Comparison of ENCODE assay signal across 8 cellular contexts in genomic region chr2:231613655-231614558, GRCh38. TPM values are rescaled to one million over a fixed set of nuclear protein-coding genes. Genes with fewer than 3 reads are reported as not detected.
DNase-seq lines count a peak whose midpoint lies in the region; ATAC-seq and TF ChIP-seq lines count a peak whose summit lies in the region.

No MANE protein-coding gene starts in this region.

- H3K27me3 ChIP-seq in PC-3 (ENCODE audit: low read length) (no peaks in the 10 kb centered on the region), fibroblast of lung (ENCODE audit: control insufficient read depth, insufficient read depth, low read length) (no peaks in the 10 kb centered on the region)

- H3K27me3 Mint-ChIP-seq in activated T-helper 1 cell treated with anti-CD3 and anti-CD28 coated beads, Interleukin-12 subunit alpha, Interleukin-12 subunit beta, Interleukin-2, Interleukin-4 antibody, amounts not matched to agents 30 ng/mL and 10 ng/mL and 1 ng/mL, durations not matched to agents 14 hours and 24 hours and 36 hours (ENCODE audit: insufficient read depth): no peaks in the 10 kb centered on the region
- H3K27me3 Mint-ChIP-seq in naive thymus-derived CD8-positive, alpha-beta T cell: no peaks in the 10 kb centered on the region

- peaks cover 76% of the 10 kb centered on the region for H3K4me1 Mint-ChIP-seq in activated T-helper 1 cell treated with anti-CD3 and anti-CD28 coated beads, Interleukin-12 subunit alpha, Interleukin-12 subunit beta, Interleukin-2, Interleukin-4 antibody, amounts not matched to agents 30 ng/mL and 10 ng/mL and 1 ng/mL, durations not matched to agents 14 hours and 24 hours and 36 hours (ENCODE audit: low read depth)
- peaks cover 11 to 39% (median 32%) of the 10 kb centered on the region in 4 donors for H3K4me1 Mint-ChIP-seq in naive thymus-derived CD8-positive, alpha-beta T cell

- peak overlapping the region; percentile 80 for H3K4me3 Mint-ChIP-seq in activated T-helper 1 cell treated with anti-CD3 and anti-CD28 coated beads, Interleukin-12 subunit alpha, Interleukin-12 subunit beta, Interleukin-2, Interleukin-4 antibody, amounts not matched to agents 30 ng/mL and 10 ng/mL and 1 ng/mL, durations not matched to agents 14 hours and 24 hours and 36 hours
- peak overlapping the region; percentile 81 to 92 (median 88) for H3K4me3 Mint-ChIP-seq in naive thymus-derived CD8-positive, alpha-beta T cell

- no peaks in the 10 kb centered on the region for H3K9me3 ChIP-seq in PC-3 (ENCODE audit: low read length)
- H3K9me3 ChIP-seq in fibroblast of lung (ENCODE audit: control insufficient read depth, insufficient read depth, low read depth, low read length): no peaks in the 10 kb centered on the region

- H4K20me1 ChIP-seq in PC-3 (ENCODE audit: low read length) (no peaks in the 10 kb centered on the region), fibroblast of lung (ENCODE audit: control insufficient read depth, extremely low read depth, insufficient read depth, low read length) (no peaks in the 10 kb centered on the region)

- H3K79me2 ChIP-seq in PC-3 (ENCODE audit: low read length) (no peaks in the 10 kb centered on the region), fibroblast of lung (ENCODE audit: control insufficient read depth, insufficient read depth, low read length) (no peaks in the 10 kb centered on the region)

- H3K27ac ChIP-seq in PC-3 (ENCODE audit: low read length) (peak overlapping the region; percentile 91), fibroblast of lung (ENCODE audit: insufficient read depth, low read length) (peak overlapping the region; percentile 99)

- POLR2A ChIA-PET in PC-3 (lab: Charles Lee; ENCODE audit: unreplicated experiment): interaction anchor here (0.6 to 1.3 kb wide), 3 partner anchors 29 to 94 kb away, joined by 3 to 6 read pairs (median 6); partner anchors contain the start of gene PTMA
- POLR2A ChIA-PET in naive thymus-derived CD8-positive, alpha-beta T cell (lab: Charles Lee): interaction anchor here (0.7 to 5.7 kb wide), 14 partner anchors 9 to 150 kb away, joined by 3 to 53 read pairs (median 10); partner anchors contain the start of genes NCL and PTMA

- peak overlapping the region; percentile 55 for H3K4me3 ChIP-seq in PC-3 (ENCODE audit: low read length)
- peak overlapping the region; percentile 24 to 48 (median 26) for H3K4me3 ChIP-seq in fibroblast of lung (replicated peaks in 1 of 4; ENCODE audit: control extremely low read depth in 1 of 4, insufficient read depth in 1 of 4, low read depth in 3 of 4, low read length in 4 of 4)

- H2AFZ ChIP-seq in PC-3 (ENCODE audit: low read length): peak overlapping the region; percentile 83
- peak overlapping the region; percentile 10 for H2AFZ ChIP-seq in fibroblast of lung (ENCODE audit: low read length)

- H3K9ac ChIP-seq in PC-3 (ENCODE audit: low read length) (peak overlapping the region; percentile 72), fibroblast of lung (ENCODE audit: insufficient read depth, low read length) (peak overlapping the region; percentile 48)

- CTCF ChIA-PET in PC-3 (lab: Charles Lee): interaction anchor here (1.4 kb wide), 3 partner anchors 12 to 64 kb away, joined by 6 to 8 read pairs (median 7); no protein-coding TSS in a partner anchor

- no peaks in the 10 kb centered on the region for H3K36me3 Mint-ChIP-seq in activated T-helper 1 cell treated with anti-CD3 and anti-CD28 coated beads, Interleukin-12 subunit alpha, Interleukin-12 subunit beta, Interleukin-2, Interleukin-4 antibody, amounts not matched to agents 30 ng/mL and 10 ng/mL and 1 ng/mL, durations not matched to agents 14 hours and 24 hours and 36 hours (ENCODE audit: low read depth)
- H3K36me3 Mint-ChIP-seq in naive thymus-derived CD8-positive, alpha-beta T cell: no peaks in the 10 kb centered on the region

- peak overlapping the region; percentile 97 for H3K27ac Mint-ChIP-seq in activated T-helper 1 cell treated with anti-CD3 and anti-CD28 coated beads, Interleukin-12 subunit alpha, Interleukin-12 subunit beta, Interleukin-2, Interleukin-4 antibody, amounts not matched to agents 30 ng/mL and 10 ng/mL and 1 ng/mL, durations not matched to agents 14 hours and 24 hours and 36 hours
- peak overlapping the region; percentile 40 to 95 (median 90) for H3K27ac Mint-ChIP-seq in naive thymus-derived CD8-positive, alpha-beta T cell

- H3F3A ChIP-seq in PC-3 (ENCODE audit: low read length, unreplicated experiment): peaks cover 9% of the 10 kb centered on the region

- peak overlapping the region; percentile 82 for H3K4me2 ChIP-seq in PC-3 (ENCODE audit: low read length)
- peak overlapping the region; percentile 87 for H3K4me2 ChIP-seq in fibroblast of lung (ENCODE audit: extremely low read depth, insufficient read depth, low read length)

- no peaks in the 10 kb centered on the region for H3K9me3 Mint-ChIP-seq in activated T-helper 1 cell treated with anti-CD3 and anti-CD28 coated beads, Interleukin-12 subunit alpha, Interleukin-12 subunit beta, Interleukin-2, Interleukin-4 antibody, amounts not matched to agents 30 ng/mL and 10 ng/mL and 1 ng/mL, durations not matched to agents 14 hours and 24 hours and 36 hours
- no peaks in the 10 kb centered on the region for H3K9me3 Mint-ChIP-seq in naive thymus-derived CD8-positive, alpha-beta T cell

- ATAC-seq in GM19397 (IDR thresholded peaks at IDR 0.05; ENCODE audit: unreplicated experiment) (peak; percentile 60), HG03520 (IDR thresholded peaks at IDR 0.05; ENCODE audit: unreplicated experiment) (peak; percentile 61), PC-3 (peak; percentile 39)
- ATAC-seq in naive thymus-derived CD8-positive, alpha-beta T cell: peak; percentile 46 to 68

- no TSS peak for BruUV-seq in PC-3 (replicated peaks; lab: Mats Ljungman, UMichigan)

- H3K4me1 ChIP-seq in PC-3 (ENCODE audit: insufficient read depth, low read length) (peaks cover 46% of the 10 kb centered on the region), fibroblast of lung (ENCODE audit: control insufficient read depth, extremely low read depth, insufficient read depth, low read length) (peaks cover 30% of the 10 kb centered on the region)

- no peaks in the 10 kb centered on the region for H3K36me3 ChIP-seq in PC-3 (ENCODE audit: low read depth, low read length)
- no peaks in the 10 kb centered on the region for H3K36me3 ChIP-seq in fibroblast of lung (ENCODE audit: control insufficient read depth, insufficient read depth, low read length)

- H3K9me2 ChIP-seq in PC-3 (replicated peaks; ENCODE audit: low read length): no peaks in the 10 kb centered on the region

- DNase-seq in COLO829 (ENCODE audit: low spot score) (peak; percentile 54), PC-3 (peak; percentile 79), fibroblast of lung (ENCODE audit: low read depth in 2 of 2) (peak; percentile 71 to 86)
- peak; percentile 77 for DNase-seq in activated T-helper 1 cell treated with anti-CD3 and anti-CD28 coated beads, Interleukin-12 subunit alpha, Interleukin-12 subunit beta, Interleukin-2, Interleukin-4 antibody, amounts not matched to agents 30 ng/mL and 10 ng/mL and 1 ng/mL, durations not matched to agents 14 hours and 24 hours and 36 hours (ENCODE audit: low spot score)
- DNase-seq in naive thymus-derived CD8-positive, alpha-beta T cell: peak; percentile 39 to 79 (median 46)
- peak in 5 of 6 experiments; percentile 41 to 53 (median 42) for DNase-seq in stimulated activated naive CD4-positive, alpha-beta T cell (lab: John Stamatoyannopoulos, UW)

- intact Hi-C loops in PC-3 (cut with micrococcal nuclease): no loop called here
- intact Hi-C loops in activated T-helper 1 cell treated with anti-CD3 and anti-CD28 coated beads, Interleukin-12 subunit alpha, Interleukin-12 subunit beta, Interleukin-2, Interleukin-4 antibody, amounts not matched to agents 30 ng/mL and 10 ng/mL and 1 ng/mL, durations not matched to agents 14 hours and 24 hours and 36 hours (cut with micrococcal nuclease): loop anchor here (5.0 kb wide), 1 partner anchor 938 kb away; the partner anchor contains the start of genes EIF4E2 and TIGD1

- TF ChIP-seq CTCF in PC-3 (conservative IDR thresholded peaks at IDR 0.05; ENCODE audit: low read depth, low read length) (peak; percentile 33), fibroblast of lung (conservative IDR thresholded peaks at IDR 0.05 in 1 of 2, IDR thresholded peaks at IDR 0.05 in 1 of 2; ENCODE audit: low read depth in 1 of 2, low read length in 2 of 2) (no peak)

RNA-seq across cellular contexts. Expression of gene TEX44, which starts 21.2 kb away (rescaled TPM):
- not detected in 2 replicates for total RNA-seq in PC-3 (2014; rRNA removed)
- not detected in 2 replicates for total RNA-seq in activated T-helper 1 cell treated with anti-CD3 and anti-CD28 coated beads, Interleukin-12 subunit alpha, Interleukin-12 subunit beta, Interleukin-2, Interleukin-4 antibody, amounts not matched to agents 30 ng/mL and 10 ng/mL and 1 ng/mL, durations not matched to agents 14 hours and 24 hours and 36 hours
- not detected in 2 replicates for total RNA-seq in fibroblast of lung
- polyA plus RNA-seq in fibroblast of lung: not detected in 2 replicates
- not detected in 2 replicates for polyA plus RNA-seq in fibroblast of lung (2012)
- not detected in 2 replicates for polyA minus RNA-seq in fibroblast of lung (ENCODE audit: low replicate concordance)
- not detected for total RNA-seq in naive thymus-derived CD8-positive, alpha-beta T cell
- polyA plus RNA-seq in naive thymus-derived CD8-positive, alpha-beta T cell: not detected

Comparison
In these comparisons a context has a peak if more than half of its experiments do, and no peak if none do; other contexts are left out.
1. Peak in every context shown above with its lines: DNase-seq, ATAC-seq, H3K4me3 ChIP-seq and H3K27ac ChIP-seq.